2 cellular contexts compared by ENCODE assay signal in genomic region chr20:50399003-50399916, GRCh38.
TF ChIP-seq lines count a peak whose summit lies in the region.

No MANE protein-coding gene starts in this region.

TF ChIP-seq in HEK293, 187 proteins besides CTCF, POLR2A, EP300 and RAD21 (continued from another document):
- peak; percentile 90 for TF ChIP-seq ZFHX2 (tag by site-specific recombination; conservative IDR thresholded peaks at IDR 0.05)

TF ChIP-seq in H1, 55 proteins besides CTCF, POLR2A, EP300 and RAD21:
- TF ChIP-seq, protein P1, sequence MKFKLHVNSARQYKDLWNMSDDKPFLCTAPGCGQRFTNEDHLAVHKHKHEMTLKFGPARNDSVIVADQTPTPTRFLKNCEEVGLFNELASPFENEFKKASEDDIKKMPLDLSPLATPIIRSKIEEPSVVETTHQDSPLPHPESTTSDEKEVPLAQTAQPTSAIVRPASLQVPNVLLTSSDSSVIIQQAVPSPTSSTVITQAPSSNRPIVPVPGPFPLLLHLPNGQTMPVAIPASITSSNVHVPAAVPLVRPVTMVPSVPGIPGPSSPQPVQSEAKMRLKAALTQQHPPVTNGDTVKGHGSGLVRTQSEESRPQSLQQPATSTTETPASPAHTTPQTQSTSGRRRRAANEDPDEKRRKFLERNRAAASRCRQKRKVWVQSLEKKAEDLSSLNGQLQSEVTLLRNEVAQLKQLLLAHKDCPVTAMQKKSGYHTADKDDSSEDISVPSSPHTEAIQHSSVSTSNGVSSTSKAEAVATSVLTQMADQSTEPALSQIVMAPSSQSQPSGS (IDR thresholded peaks at IDR 0.05; ENCODE audit: low read length), result no peak
- no peak for TF ChIP-seq CREB1 (IDR thresholded peaks at IDR 0.05)
- no peak for TF ChIP-seq MAX (IDR thresholded peaks at IDR 0.05)
- no peak for TF ChIP-seq BACH1 (IDR thresholded peaks at IDR 0.05; ENCODE audit: low read length)
- TF ChIP-seq EGR1 (IDR thresholded peaks at IDR 0.05; ENCODE audit: borderline replicate concordance, low read depth, low read length), result no peak
- TF ChIP-seq SIN3A (conservative IDR thresholded peaks at IDR 0.05 in 1 of 2, IDR thresholded peaks at IDR 0.05 in 1 of 2; ENCODE audit: low read depth in 1 of 2, low read length in 2 of 2), result no peak
- TF ChIP-seq RNF2 (IDR thresholded peaks at IDR 0.05; ENCODE audit: borderline replicate concordance, low read depth, low read length, missing control alignments, poor library complexity, severe bottlenecking), result no peak
- TF ChIP-seq EZH2 (IDR thresholded peaks at IDR 0.05; ENCODE audit: low read depth, low read length, severe bottlenecking), result no peak
- TF ChIP-seq CHD2 (IDR thresholded peaks at IDR 0.05; ENCODE audit: low read length), result no peak
- no peak for TF ChIP-seq KDM5A (IDR thresholded peaks at IDR 0.05; ENCODE audit: low read length)
- TF ChIP-seq HDAC2 (IDR thresholded peaks at IDR 0.05; ENCODE audit: borderline replicate concordance in 1 of 2, low read depth in 2 of 2, low read length in 2 of 2), result no peak
- TF ChIP-seq POU5F1 (IDR thresholded peaks at IDR 0.05; ENCODE audit: low read depth, low read length), result no peak
- no peak for TF ChIP-seq BCL11A (IDR thresholded peaks at IDR 0.05; ENCODE audit: low read depth in 2 of 2, low read length in 2 of 2)
- TF ChIP-seq FOSL1 (IDR thresholded peaks at IDR 0.05; ENCODE audit: insufficient read depth, low read depth, low read length), result no peak
- no peak for TF ChIP-seq CHD7 (IDR thresholded peaks at IDR 0.05; ENCODE audit: insufficient replicate concordance, low read length)
- TF ChIP-seq TCF12 (IDR thresholded peaks at IDR 0.05; ENCODE audit: low read depth, low read length), result no peak
- TF ChIP-seq SP2 (IDR thresholded peaks at IDR 0.05; ENCODE audit: low read length), result no peak
- no peak for TF ChIP-seq GTF2F1 (IDR thresholded peaks at IDR 0.05; ENCODE audit: borderline replicate concordance, low read depth, low read length)
- TF ChIP-seq SRF (IDR thresholded peaks at IDR 0.05; ENCODE audit: low read depth, low read length), result no peak
